9 cellular contexts compared by ENCODE assay signal in the genomic region with DNA sequence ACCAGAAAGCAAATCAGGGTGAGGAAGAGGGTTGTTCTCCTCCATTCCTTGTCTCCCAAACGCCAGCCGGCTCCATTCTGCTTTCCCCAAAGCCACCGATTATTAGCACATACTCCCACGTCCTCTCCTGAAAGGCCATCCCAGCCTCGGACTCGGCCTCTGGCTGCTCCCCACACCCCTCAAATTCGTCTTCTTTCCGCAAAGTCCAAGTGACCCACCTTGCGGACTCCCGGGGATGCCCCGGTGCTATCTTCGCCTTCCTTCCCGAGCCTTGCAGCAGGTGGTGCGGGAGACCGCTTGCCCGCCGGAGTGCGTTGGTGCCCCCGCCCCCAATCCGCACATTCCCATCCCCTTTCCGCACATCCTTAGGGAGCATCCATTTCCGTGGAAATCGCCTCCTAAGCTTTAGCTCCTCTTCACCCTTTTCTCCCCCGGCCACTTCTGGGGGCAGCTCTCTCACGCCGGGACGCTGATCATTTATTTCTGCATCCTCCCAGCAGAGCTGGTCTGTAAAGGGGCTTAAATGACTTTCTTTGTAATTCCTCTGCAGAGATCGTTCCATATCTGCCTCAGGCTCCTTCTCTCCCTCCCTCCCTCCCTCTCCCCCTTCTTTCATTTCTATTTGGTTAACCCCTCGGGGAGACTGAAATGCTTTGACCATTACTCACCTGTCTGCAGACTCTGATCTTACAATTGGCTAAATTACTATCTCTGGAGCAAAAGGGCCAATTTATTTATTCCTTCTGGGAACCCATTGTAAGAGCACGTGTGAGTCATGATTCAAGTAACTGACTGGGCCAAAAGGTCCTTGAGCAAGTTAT. TPM values are rescaled to one million over a fixed set of nuclear protein-coding genes. Genes with fewer than 3 reads are reported as not detected.
A peak's percentile ranks its signal among the peaks of the same experiment; 100 is the strongest.
DNase-seq lines count a peak whose midpoint lies in the region; ATAC-seq, FAIRE-seq and TF ChIP-seq lines count a peak whose summit lies in the region.
"Had no signal": no experiment of that assay in that cellular context is flagged by ENCODE, and none has a peak within 500 bp of the region (broad histone marks: within the 10 kb centered on the region; RNA-seq: fewer than 3 reads in every experiment).

No MANE protein-coding gene starts in this region.

- no peak for ATAC-seq in stimulated activated naive CD8-positive, alpha-beta T cell treated with anti-CD3 and anti-CD28 coated beads, Interleukin-15, amount 100 ng/mL, for 72 hours
- no peak for ATAC-seq in GM18502 (IDR thresholded peaks at IDR 0.05; ENCODE audit: poor library complexity, unreplicated experiment)
- ATAC-seq: K562 had no signal

- no peaks in the 10 kb centered on the region for H3K9me1 ChIP-seq in keratinocyte (ENCODE audit: control insufficient read depth, extremely low read depth, insufficient read depth, low read length)

- TF ChIP-seq CTCF in astrocyte of the cerebellum (IDR thresholded peaks at IDR 0.05; ENCODE audit: low read depth, low read length, missing control alignments) (no peak), keratinocyte (optimal IDR thresholded peaks at IDR 0.05 in 1 of 3, IDR thresholded peaks at IDR 0.05 in 1 of 3, conservative IDR thresholded peaks at IDR 0.05 in 1 of 3; ENCODE audit: extremely low read depth in 1 of 3, insufficient read depth in 2 of 3, low read length in 3 of 3) (no peak)

- peak; percentile 40 for DNase-seq in DMS79 treated with DMSO at 0.1 percent for 48 hours (lab: John Stamatoyannopoulos, UW)
- DNase-seq in DMS79 (lab: John Stamatoyannopoulos, UW): no peak
- DNase-seq in astrocyte of the cerebellum (ENCODE audit: low read depth): peak; percentile 86
- DNase-seq in keratinocyte (ENCODE audit: low read depth, low spot score): peak; percentile 74
- DNase-seq in stimulated activated naive CD8-positive, alpha-beta T cell treated with anti-CD3 and anti-CD28 coated beads, Interleukin-15, amount 100 ng/mL, for 72 hours: no peak
- DNase-seq in activated gamma-delta T cell treated with Interleukin-2 at 50 U/mL for 16 hours: no peak

- dilution Hi-C loops in keratinocyte (cut with MboI; ENCODE audit: extremely low pct_ligation_motif_present, low sequenced_read_pairs): no loop called here

- peaks cover 52% of the 10 kb centered on the region for H3K27me3 Mint-ChIP-seq in stimulated activated naive CD8-positive, alpha-beta T cell treated with anti-CD3 and anti-CD28 coated beads, Interleukin-15, amount 100 ng/mL, for 72 hours

- H3K4me3 ChIP-seq in astrocyte of the cerebellum (ENCODE audit: low read depth, low read length) (peak overlapping the region; percentile 80), keratinocyte (ENCODE audit: control insufficient read depth in 2 of 3, extremely low read depth in 1 of 3, insufficient read depth in 2 of 3, low read depth in 1 of 3, low read length in 3 of 3) (peak overlapping the region in 1 of 3 experiments; percentile 56), subcutaneous abdominal adipose tissue (ENCODE audit: low read depth in 1 of 5, low read length in 5 of 5) (peak overlapping the region; percentile 49 to 82 (median 58))
- H3K4me3 ChIP-seq: K562 had no signal

- H3K4me1 ChIP-seq in keratinocyte (ENCODE audit: control insufficient read depth, extremely low read depth, insufficient read depth, low read length): peaks cover 27% of the 10 kb centered on the region
- peaks cover 0 to 32% (median 27%) of the 10 kb centered on the region in 5 donors for H3K4me1 ChIP-seq in subcutaneous abdominal adipose tissue (ENCODE audit: control insufficient read depth in 5 of 5, insufficient read depth in 5 of 5, low read length in 5 of 5)

- H3K27ac Mint-ChIP-seq in stimulated activated naive CD8-positive, alpha-beta T cell treated with anti-CD3 and anti-CD28 coated beads, Interleukin-15, amount 100 ng/mL, for 72 hours: no peak overlapping the region

- no peak overlapping the region for H3K9ac ChIP-seq in keratinocyte (ENCODE audit: control insufficient read depth, extremely low read depth, insufficient read depth, low read length)
- no peak overlapping the region for H3K9ac ChIP-seq in subcutaneous abdominal adipose tissue (ENCODE audit: low read length in 5 of 5)

- H3K9me3 ChIP-seq in keratinocyte (ENCODE audit: control insufficient read depth, low read depth, low read length) (no peaks in the 10 kb centered on the region), subcutaneous abdominal adipose tissue (ENCODE audit: control insufficient read depth in 5 of 5, low read length in 5 of 5) (no peaks in the 10 kb centered on the region)

- no peaks in the 10 kb centered on the region for H3K79me2 ChIP-seq in keratinocyte (ENCODE audit: control insufficient read depth, insufficient read depth, low read length)

- peaks cover 0 to 8% of the 10 kb centered on the region in 2 donors for H3K9me3 Mint-ChIP-seq in stimulated activated naive CD8-positive, alpha-beta T cell treated with anti-CD3 and anti-CD28 coated beads, Interleukin-15, amount 100 ng/mL, for 72 hours

- H3K27ac ChIP-seq in keratinocyte (ENCODE audit: control insufficient read depth, insufficient read depth, low read length) (no peak overlapping the region), subcutaneous abdominal adipose tissue (ENCODE audit: low read depth, low read length) (no peak overlapping the region)

- H3K4me2 ChIP-seq in keratinocyte (ENCODE audit: control insufficient read depth, extremely low read depth, insufficient read depth, low read depth, low read length): peak overlapping the region; percentile 86

- no peaks in the 10 kb centered on the region for H4K20me1 ChIP-seq in keratinocyte (ENCODE audit: control insufficient read depth, extremely low read depth, insufficient read depth, low read length)

- peaks cover 39% of the 10 kb centered on the region for H3K27me3 ChIP-seq in keratinocyte (ENCODE audit: control insufficient read depth, extremely low read depth, insufficient read depth, low read length)
- peaks cover 28 to 45% (median 34%) of the 10 kb centered on the region in 5 donors for H3K27me3 ChIP-seq in subcutaneous abdominal adipose tissue (ENCODE audit: control insufficient read depth in 5 of 5, insufficient read depth in 4 of 5, low read length in 5 of 5)

- peaks cover 6% of the 10 kb centered on the region for H3K4me1 Mint-ChIP-seq in stimulated activated naive CD8-positive, alpha-beta T cell treated with anti-CD3 and anti-CD28 coated beads, Interleukin-15, amount 100 ng/mL, for 72 hours

- in situ Hi-C loops in astrocyte of the cerebellum (cut with HindIII; ENCODE audit: low sequenced_read_pairs): no loop called here

- H3K4me3 Mint-ChIP-seq in stimulated activated naive CD8-positive, alpha-beta T cell treated with anti-CD3 and anti-CD28 coated beads, Interleukin-15, amount 100 ng/mL, for 72 hours: peak overlapping the region in 1 of 2 donors; percentile 27

- H3K36me3 ChIP-seq in keratinocyte (ENCODE audit: control insufficient read depth in 2 of 2, extremely low read depth in 1 of 2, insufficient read depth in 2 of 2, low read length in 2 of 2) (no peaks in the 10 kb centered on the region), subcutaneous abdominal adipose tissue (ENCODE audit: control insufficient read depth in 5 of 5, insufficient read depth in 5 of 5, low read length in 5 of 5) (no peaks in the 10 kb centered on the region)

- H2AFZ ChIP-seq in keratinocyte (ENCODE audit: control insufficient read depth, low read length): no peak overlapping the region

- FAIRE-seq in keratinocyte (lab: Jason Lieb, UNC): peak; percentile 70
- FAIRE-seq: K562 had no signal

RNA-seq across cellular contexts. Expression of a gene that starts 1.2 kb away (rescaled TPM):
- 0.02 to 0.03 TPM (median 0.03 TPM) in 3 replicates for polyA plus RNA-seq in keratinocyte
- not detected for polyA plus RNA-seq in keratinocyte (2011; ENCODE audit: low read depth)
- polyA plus RNA-seq in keratinocyte (2011; cell fraction: cytosol; rRNA removed): 0.04 TPM in 1 of 2 replicates, not detected in the other
- 0.09 and 0.29 TPM in 2 replicates for polyA plus RNA-seq in keratinocyte (2011; cell fraction: nucleus; rRNA removed)
- polyA plus RNA-seq in keratinocyte (2012; ENCODE audit: low replicate concordance): not detected in 2 replicates
- not detected in 3 replicates for polyA minus RNA-seq in keratinocyte
- polyA minus RNA-seq in keratinocyte (2011; cell fraction: cytosol; rRNA and poly(A)+ RNA removed): not detected
- 0.21 and 1.4 TPM in 2 replicates for polyA minus RNA-seq in keratinocyte (2011; cell fraction: nucleus; rRNA and poly(A)+ RNA removed)
- polyA plus RNA-seq: K562 had no signal

Comparison
In these comparisons a context has a peak if more than half of its experiments do, and no peak if none do; other contexts are left out.
1. DNase-seq: peak in DMS79 treated with DMSO at 0.1 percent for 48 hours (single experiment), astrocyte of the cerebellum (single experiment) and keratinocyte (single experiment); none in DMS79 (single experiment), stimulated activated naive CD8-positive, alpha-beta T cell treated with anti-CD3 and anti-CD28 coated beads, Interleukin-15, amount 100 ng/mL, for 72 hours (0 of 2) and activated gamma-delta T cell treated with Interleukin-2 at 50 U/mL for 16 hours (single experiment).